ENCODE assay signal across 8 cellular contexts in genomic region chr18:67104700-67105284, GRCh38.
A peak's percentile ranks its signal among the peaks of the same experiment; 100 is the strongest.
DNase-seq lines count a peak whose midpoint lies in the region; ATAC-seq and TF ChIP-seq lines count a peak whose summit lies in the region.

No MANE protein-coding gene starts in this region.

- no peaks in the 10 kb centered on the region for H3K36me3 Mint-ChIP-seq in stimulated activated effector memory CD8-positive, alpha-beta T cell treated with anti-CD3 and anti-CD28 coated beads, Interleukin-12 subunit alpha, Interleukin-12 subunit beta, amount 100 ng/mL, for 72 hours

- in situ Hi-C loops in SK-MEL-5 (cut with HindIII; ENCODE audit: low pct_unique_long_range_greater_than_20kb, low sequenced_read_pairs) = no loop called here

- DNase-seq in stimulated activated naive CD4-positive, alpha-beta T cell treated with Interleukin-2 at 50 U/mL for 16 hours (lab: John Stamatoyannopoulos, UW) = peak; percentile 1
- DNase-seq in stimulated activated naive CD4-positive, alpha-beta T cell (lab: John Stamatoyannopoulos, UW) = no peak
- DNase-seq in NAMALWA (ENCODE audit: low spot score) (peak; percentile 72), SK-MEL-5 (ENCODE audit: low read depth, low spot score) (peak; percentile 82), caudate nucleus (lab: John Stamatoyannopoulos, UW) (peak in 51 of 61 donors; percentile 0 to 79 (median 32)), left lung (peak in 1 of 2 donors; percentile 43)
- peak; percentile 7 to 53 for DNase-seq in stimulated activated effector memory CD8-positive, alpha-beta T cell treated with anti-CD3 and anti-CD28 coated beads, Interleukin-12 subunit alpha, Interleukin-12 subunit beta, amount 100 ng/mL, for 72 hours (ENCODE audit: low spot score in 2 of 2)

- no peaks in the 10 kb centered on the region for H3K27me3 ChIP-seq in left lung

- H3K36me3 ChIP-seq in left lung = no peaks in the 10 kb centered on the region

- no peak overlapping the region for H3K27ac ChIP-seq in caudate nucleus (ENCODE audit: low read depth, low read length)
- no peak overlapping the region for H3K27ac ChIP-seq in left lung

- ATAC-seq in HG02642 (IDR thresholded peaks at IDR 0.05; ENCODE audit: poor library complexity, unreplicated experiment) = peak; percentile 97
- peak; percentile 96 for ATAC-seq in left lung
- peak; percentile 72 for ATAC-seq in stimulated activated effector memory CD8-positive, alpha-beta T cell treated with anti-CD3 and anti-CD28 coated beads, Interleukin-12 subunit alpha, Interleukin-12 subunit beta, amount 100 ng/mL, for 72 hours

- no peaks in the 10 kb centered on the region for H3K4me1 Mint-ChIP-seq in stimulated activated effector memory CD8-positive, alpha-beta T cell treated with anti-CD3 and anti-CD28 coated beads, Interleukin-12 subunit alpha, Interleukin-12 subunit beta, amount 100 ng/mL, for 72 hours

- H3K9me3 ChIP-seq in left lung = no peaks in the 10 kb centered on the region

- H3K9me3 Mint-ChIP-seq in stimulated activated effector memory CD8-positive, alpha-beta T cell treated with anti-CD3 and anti-CD28 coated beads, Interleukin-12 subunit alpha, Interleukin-12 subunit beta, amount 100 ng/mL, for 72 hours = no peaks in the 10 kb centered on the region

- no peak overlapping the region for H3K27ac Mint-ChIP-seq in stimulated activated effector memory CD8-positive, alpha-beta T cell treated with anti-CD3 and anti-CD28 coated beads, Interleukin-12 subunit alpha, Interleukin-12 subunit beta, amount 100 ng/mL, for 72 hours

- no peak overlapping the region for H3K4me3 ChIP-seq in left lung

- no peaks in the 10 kb centered on the region for H3K4me1 ChIP-seq in left lung

- no peak overlapping the region for H3K4me3 Mint-ChIP-seq in stimulated activated effector memory CD8-positive, alpha-beta T cell treated with anti-CD3 and anti-CD28 coated beads, Interleukin-12 subunit alpha, Interleukin-12 subunit beta, amount 100 ng/mL, for 72 hours

- peak; percentile 42 to 52 for TF ChIP-seq CTCF in left lung (IDR thresholded peaks at IDR 0.05)

- intact Hi-C loops in left lung (cut with DNase I) = no loop called here

Comparison
In these comparisons a context has a peak if more than half of its experiments do, and no peak if none do; other contexts are left out.
1. DNase-seq: peak in stimulated activated naive CD4-positive, alpha-beta T cell treated with Interleukin-2 at 50 U/mL for 16 hours (single experiment), NAMALWA (single experiment), SK-MEL-5 (single experiment), caudate nucleus (51 of 61) and stimulated activated effector memory CD8-positive, alpha-beta T cell treated with anti-CD3 and anti-CD28 coated beads, Interleukin-12 subunit alpha, Interleukin-12 subunit beta, amount 100 ng/mL, for 72 hours (2 of 2); none in stimulated activated naive CD4-positive, alpha-beta T cell (0 of 6).
2. Peak in every context shown above with its lines, with median percentiles within 50 percentile points of each other: ATAC-seq.